9 cellular contexts compared by ENCODE assay signal in the genomic region with DNA sequence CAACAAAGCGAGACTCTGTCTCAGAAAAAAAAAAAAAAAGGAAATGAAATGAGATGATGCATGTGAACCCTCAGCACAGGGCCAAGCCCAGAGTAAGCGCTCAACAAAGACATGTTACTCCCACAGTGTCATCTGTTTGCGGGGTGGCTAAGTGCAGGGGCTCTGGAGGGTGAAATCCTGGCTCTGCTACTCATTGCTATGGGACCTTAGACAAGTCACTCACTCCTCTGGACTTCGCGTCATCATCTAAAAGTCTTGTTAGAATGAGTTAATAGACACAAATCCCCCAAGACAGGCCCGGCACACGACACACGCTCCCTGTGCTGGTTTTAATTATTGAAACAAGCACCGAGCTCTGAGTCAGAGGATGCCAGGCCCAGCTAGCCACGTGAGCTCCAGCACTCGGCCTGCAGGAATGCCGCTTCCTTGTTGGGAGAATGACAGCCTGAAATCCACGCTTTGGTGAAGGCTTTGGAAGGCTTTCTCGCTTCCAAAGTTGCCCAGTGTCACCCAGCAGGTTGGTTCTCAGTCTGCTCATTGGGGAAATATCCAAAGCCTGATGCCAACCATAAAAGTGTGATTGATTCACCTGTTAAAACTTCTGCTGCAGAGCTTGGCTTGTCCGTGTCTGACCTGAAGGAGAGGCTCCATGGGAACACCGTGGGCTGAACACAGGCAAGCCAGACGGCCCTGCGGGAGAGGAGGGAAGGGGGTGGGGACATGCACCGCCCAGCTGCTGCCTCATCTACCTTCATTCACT. TPM values are rescaled to one million over a fixed set of nuclear protein-coding genes. Genes with fewer than 3 reads are reported as not detected.
DNase-seq lines count a peak whose midpoint lies in the region; ATAC-seq and TF ChIP-seq lines count a peak whose summit lies in the region.
"Had no signal": no experiment of that assay in that cellular context is flagged by ENCODE, and none has a peak within 500 bp of the region (broad histone marks: within the 10 kb centered on the region; RNA-seq: fewer than 3 reads in every experiment).

No MANE protein-coding gene starts in this region.

- H3K4me3 ChIP-seq in IMR-90 (ENCODE audit: insufficient read depth, low read depth, low read length) (no peak overlapping the region), mammary epithelial cell (replicated peaks in 1 of 3; ENCODE audit: insufficient read depth in 1 of 3, low read depth in 2 of 3, low read length in 3 of 3) (peak overlapping the region in 2 of 3 experiments; percentile 16 to 17), mucosa of descending colon (no peak overlapping the region)
- H3K4me3 ChIP-seq: vagina had no signal

- H3K4me1 ChIP-seq in IMR-90 (ENCODE audit: control insufficient read depth, insufficient read depth, low read length) (peaks cover 1% of the 10 kb centered on the region; the same call in 1 of the 2 replicates), mammary epithelial cell (ENCODE audit: insufficient read depth, low read length) (peaks cover 43% of the 10 kb centered on the region), mucosa of descending colon (ENCODE audit: low read depth) (peaks cover 16% of the 10 kb centered on the region)

- ATAC-seq in IMR-90 (ENCODE audit: low read depth) (peak; percentile 75), mucosa of descending colon (peak; percentile 78), GM18870 (IDR thresholded peaks at IDR 0.05; ENCODE audit: unreplicated experiment) (no peak), GM18867 (IDR thresholded peaks at IDR 0.05; ENCODE audit: unreplicated experiment) (no peak)

- no peak overlapping the region for H2BK20ac ChIP-seq in IMR-90 (ENCODE audit: low read depth, low read length)

- no peak overlapping the region for H4K91ac ChIP-seq in IMR-90 (ENCODE audit: insufficient read depth, low read depth, low read length)

- H3K4me2 ChIP-seq in IMR-90 (ENCODE audit: low read depth, low read length), result no peak overlapping the region
- peak overlapping the region; percentile 76 for H3K4me2 ChIP-seq in mammary epithelial cell (ENCODE audit: insufficient read depth, low read depth, low read length)

- TF ChIP-seq RAD21 in IMR-90 (IDR thresholded peaks at IDR 0.05; ENCODE audit: low read length), result no peak

- H3K14ac ChIP-seq in IMR-90 (replicated peaks; ENCODE audit: low read depth, low read length), result no peak overlapping the region

- H2BK15ac ChIP-seq in IMR-90 (ENCODE audit: low read depth, low read length), result no peak overlapping the region

- H3K4ac ChIP-seq in IMR-90 (ENCODE audit: low read depth, low read length), result no peak overlapping the region

- no peak overlapping the region for H3K9ac ChIP-seq in IMR-90 (ENCODE audit: low read depth, low read length)
- peak overlapping the region; percentile 28 for H3K9ac ChIP-seq in mammary epithelial cell (ENCODE audit: insufficient read depth, low read length)

- no peak overlapping the region for H3K56ac ChIP-seq in IMR-90 (ENCODE audit: extremely low read depth, insufficient read depth, low read length)

- H4K8ac ChIP-seq in IMR-90 (ENCODE audit: low read depth in 2 of 2, low read length in 2 of 2), result no peak overlapping the region

- peak; percentile 87 for DNase-seq in AG09319 (ENCODE audit: extremely low read depth, low read depth)
- peak; percentile 64 for DNase-seq in IMR-90
- DNase-seq in mammary epithelial cell, result peak; percentile 84
- DNase-seq in mucosa of descending colon, result peak; percentile 41 to 72 (median 65)
- no peak for DNase-seq in stimulated activated naive CD4-positive, alpha-beta T cell (lab: John Stamatoyannopoulos, UW)
- no peak for DNase-seq in NCI-H526 treated with DMSO at 0.1 percent for 48 hours (lab: John Stamatoyannopoulos, UW)

- intact Hi-C loops in IMR-90 (cut with micrococcal nuclease) (no loop called here), mammary epithelial cell (cut with micrococcal nuclease) (no loop called here), mucosa of descending colon (cut with DNase I, micrococcal nuclease) (no loop called here)

- H2AFZ ChIP-seq in IMR-90 (replicated peaks; ENCODE audit: low read length, poor library complexity) (peak overlapping the region; percentile 2), mammary epithelial cell (ENCODE audit: low read depth, low read length) (peak overlapping the region; percentile 87)

- H3K18ac ChIP-seq in IMR-90 (ENCODE audit: low read depth, low read length), result no peak overlapping the region

- H3K79me2 ChIP-seq in mammary epithelial cell (ENCODE audit: insufficient read depth, low read length), result no peaks in the 10 kb centered on the region

- BruUV-seq in IMR-90 (replicated peaks; lab: Mats Ljungman, UMichigan) (no TSS peak), mammary epithelial cell (replicated peaks; lab: Mats Ljungman, UMichigan) (no TSS peak)

- no peak overlapping the region for H3K23ac ChIP-seq in IMR-90 (ENCODE audit: low read depth, low read length)

- no peak overlapping the region for H2BK120ac ChIP-seq in IMR-90 (ENCODE audit: low read depth, low read length)

- no peak for TF ChIP-seq POLR2A in IMR-90 (IDR thresholded peaks at IDR 0.05; ENCODE audit: low read depth, low read length)

- H2BK5ac ChIP-seq in IMR-90 (ENCODE audit: low read depth, low read length, poor library complexity, severe bottlenecking), result no peak overlapping the region

- no peaks in the 10 kb centered on the region for H3K9me3 ChIP-seq in IMR-90 (ENCODE audit: control insufficient read depth, insufficient read depth, low read length)
- no peaks in the 10 kb centered on the region for H3K9me3 ChIP-seq in mammary epithelial cell (replicated peaks; ENCODE audit: insufficient read depth, low read length)
- no peaks in the 10 kb centered on the region for H3K9me3 ChIP-seq in mucosa of descending colon
- H3K9me3 ChIP-seq: vagina had no signal

- in situ Hi-C loops in IMR-90 (cut with MboI; ENCODE audit: low sequenced_read_pairs) (no loop called here), mammary epithelial cell (cut with MboI; ENCODE audit: low sequenced_read_pairs in 2 of 2) (no loop called here)

- H3K9me1 ChIP-seq in IMR-90 (ENCODE audit: insufficient read depth, low read length), result no peaks in the 10 kb centered on the region

- H4K5ac ChIP-seq in IMR-90 (ENCODE audit: low read depth, low read length), result no peak overlapping the region

- no peaks in the 10 kb centered on the region for H3K36me3 ChIP-seq in IMR-90 (ENCODE audit: control insufficient read depth, insufficient read depth, low read length)
- H3K36me3 ChIP-seq in mammary epithelial cell (ENCODE audit: insufficient read depth, low read length), result no peaks in the 10 kb centered on the region
- no peaks in the 10 kb centered on the region for H3K36me3 ChIP-seq in mucosa of descending colon (ENCODE audit: low read depth)
- H3K36me3 ChIP-seq: vagina had no signal

- CTCF ChIA-PET in IMR-90 (lab: Yijun Ruan, JAX), result interaction anchor here (0.6 to 0.7 kb wide), 2 partner anchors 469 to 477 kb away, joined by 3 read pairs; no protein-coding TSS in a partner anchor
- CTCF ChIA-PET in mammary epithelial cell (lab: Charles Lee; ENCODE audit: low non-redundant PET), result interaction anchor here (0.5 to 0.8 kb wide), 3 partner anchors 15 to 481 kb away, joined by 3 to 4 read pairs (median 3); no protein-coding TSS in a partner anchor

- no peak for TF ChIP-seq CTCF in AG09319 (IDR thresholded peaks at IDR 0.05; ENCODE audit: low read depth, low read length)
- no peak for TF ChIP-seq CTCF in IMR-90 (conservative IDR thresholded peaks at IDR 0.05; ENCODE audit: low read depth, low read length)
- no peak for TF ChIP-seq CTCF in mammary epithelial cell (conservative IDR thresholded peaks at IDR 0.05 in 1 of 2, IDR thresholded peaks at IDR 0.05 in 1 of 2; ENCODE audit: extremely low read depth in 1 of 2, insufficient read depth in 1 of 2, low read depth in 1 of 2, low read length in 2 of 2)
- TF ChIP-seq CTCF in mucosa of descending colon (IDR thresholded peaks at IDR 0.05), result no peak

- POLR2A ChIA-PET in IMR-90 (lab: Charles Lee; ENCODE audit: unreplicated experiment), result no interaction called here

- no peak overlapping the region for H2AK9ac ChIP-seq in IMR-90 (replicated peaks; ENCODE audit: low read depth, low read length, poor library complexity)

- dilution Hi-C loops in IMR-90 (cut with HindIII; ENCODE audit: low sequenced_read_pairs, unreplicated experiment), result no loop called here
- dilution Hi-C loops in mammary epithelial cell (cut with HindIII; ENCODE audit: low sequenced_read_pairs), result no loop called here

- H4K20me1 ChIP-seq in IMR-90 (ENCODE audit: insufficient read depth, low read length), result no peaks in the 10 kb centered on the region
- H4K20me1 ChIP-seq in mammary epithelial cell (ENCODE audit: insufficient read depth, low read length), result no peaks in the 10 kb centered on the region

- H3K27ac ChIP-seq in IMR-90 (ENCODE audit: insufficient read depth, low read length) (no peak overlapping the region), mammary epithelial cell (ENCODE audit: insufficient read depth, low read depth, low read length) (peak overlapping the region; percentile 47)
- H3K27ac ChIP-seq: vagina had no signal

- no peak overlapping the region for H2AK5ac ChIP-seq in IMR-90 (ENCODE audit: low read depth, low read length)

- H3K79me1 ChIP-seq in IMR-90 (ENCODE audit: low read depth in 1 of 2, low read length in 2 of 2), result no peaks in the 10 kb centered on the region

- H3K27me3 ChIP-seq in IMR-90 (ENCODE audit: control insufficient read depth, insufficient read depth, low read length) (peaks cover 13% of the 10 kb centered on the region), mammary epithelial cell (ENCODE audit: insufficient read depth, low read length) (no peaks in the 10 kb centered on the region)
- H3K27me3 ChIP-seq: vagina had no signal

- WGBS in IMR-90 (ENCODE audit: extremely low coverage in 2 of 2, insufficient read length in 1 of 2), 2 experiments, result 80% methylated on average over 1 of the region's 19 CpGs; no CpG with 5 or more reads in 1 of the 2 experiments
- 21% methylated on average over 19 of the region's 19 CpGs for WGBS in mammary epithelial cell (ENCODE audit: low coverage, missing lambda C conversion rate)

TF ChIP-seq in IMR-90, 13 proteins besides CTCF, POLR2A, EP300 and RAD21 (continues in another document):
- TF ChIP-seq RCOR1 (IDR thresholded peaks at IDR 0.05; ENCODE audit: insufficient replicate concordance, low read length), result no peak
- TF ChIP-seq BHLHE40 (IDR thresholded peaks at IDR 0.05; ENCODE audit: low read depth, low read length), result peak; percentile 92
- peak; percentile 30; the same call in 1 of the 2 replicates for TF ChIP-seq MXI1 (IDR thresholded peaks at IDR 0.05; ENCODE audit: borderline replicate concordance, low read depth, low read length)
- TF ChIP-seq SMC3 (IDR thresholded peaks at IDR 0.05; ENCODE audit: low read depth, low read length), result no peak

RNA-seq across cellular contexts. Expression of gene TARDBP, which starts 36.7 kb away (rescaled TPM):
- total RNA-seq in IMR-90 (2012; rRNA removed) (36.7 and 98.0 TPM in 2 replicates), mammary epithelial cell (100 to 1,000 TPM in 1 of 2 donors, 10 to 100 TPM in 1; 32.2 to 122 TPM), mucosa of descending colon (100 to 1,000 TPM; 123 to 155 (median 147) TPM)
- polyA plus RNA-seq in IMR-90 (2012; rRNA removed) (161 and 196 TPM in 2 replicates), mammary epithelial cell (88.6 TPM)
- 51.4 and 70.0 TPM in 2 replicates for polyA plus RNA-seq in IMR-90 (2012; cell fraction: cytosol; rRNA removed)
- 55.1 and 182 TPM in 2 replicates for polyA plus RNA-seq in IMR-90 (2012; cell fraction: nucleus; rRNA removed; ENCODE audit: low replicate concordance)
- 241 TPM for polyA minus RNA-seq in mammary epithelial cell

Comparison
In these comparisons a context has a peak if more than half of its experiments do, and no peak if none do; other contexts are left out.
1. DNase-seq: peak in AG09319 (single experiment), IMR-90 (single experiment), mammary epithelial cell (single experiment) and mucosa of descending colon (3 of 3); none in stimulated activated naive CD4-positive, alpha-beta T cell (0 of 6) and NCI-H526 treated with DMSO at 0.1 percent for 48 hours (single experiment).
2. ATAC-seq: peak in IMR-90 (single experiment) and mucosa of descending colon (single experiment); none in GM18870 (single experiment) and GM18867 (single experiment).
3. H3K4me3 ChIP-seq: peak in mammary epithelial cell (2 of 3); none in IMR-90 (single experiment) and mucosa of descending colon (single experiment).